12 cellular contexts compared by ENCODE assay signal in the genomic region with DNA sequence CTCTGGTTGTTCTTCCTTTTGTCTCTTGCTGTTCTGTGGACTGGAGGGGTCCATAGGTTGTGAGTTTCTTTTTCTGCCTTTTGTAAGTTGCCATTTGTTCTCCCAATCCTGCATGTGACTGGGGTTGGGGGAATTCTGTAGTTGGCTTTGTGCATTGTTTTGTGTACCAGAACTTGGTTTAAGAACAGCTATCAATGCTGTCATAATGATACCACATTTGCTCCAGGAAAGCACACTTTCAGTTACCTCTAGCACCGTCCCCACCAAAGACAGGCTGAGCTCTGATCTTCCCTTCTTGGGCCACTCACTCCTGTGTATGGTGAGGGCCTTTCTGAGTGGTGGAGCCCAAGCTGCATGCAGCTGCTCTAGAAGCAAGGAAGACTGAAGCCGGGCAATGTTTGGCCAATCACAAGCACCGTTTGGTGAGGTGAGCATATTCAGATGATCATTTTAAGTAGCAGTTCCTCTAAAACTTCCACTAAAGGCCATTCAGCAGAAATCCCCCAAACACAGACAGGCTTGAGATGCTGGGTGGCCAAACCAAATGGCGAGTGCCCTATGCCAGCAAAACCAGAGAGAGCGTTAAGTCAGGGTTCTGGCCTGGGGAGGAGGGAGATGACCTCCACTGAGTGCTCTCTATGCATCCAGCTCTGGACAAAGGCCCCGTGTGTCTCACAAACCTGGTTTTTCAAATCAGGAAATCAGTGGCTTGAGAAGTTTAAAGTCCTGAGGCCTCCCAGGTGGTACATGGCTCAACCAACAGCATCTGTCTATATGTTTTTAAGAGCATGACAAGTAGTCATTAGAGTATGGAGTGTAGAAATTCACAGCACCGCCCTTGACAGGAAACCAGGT.
A peak's percentile ranks its signal among the peaks of the same experiment; 100 is the strongest.
DNase-seq lines count a peak whose midpoint lies in the region; ATAC-seq and TF ChIP-seq lines count a peak whose summit lies in the region.
"Had no signal": no experiment of that assay in that cellular context is flagged by ENCODE, and none has a peak within 500 bp of the region (broad histone marks: within the 10 kb centered on the region; RNA-seq: fewer than 3 reads in every experiment).

No MANE protein-coding gene starts in this region.

- intact Hi-C loops in PC-3 (cut with micrococcal nuclease), result no loop called here

- H3K4me3 Mint-ChIP-seq in neural progenitor cell, result no peak overlapping the region

- DNase-seq in MV-4-11 (lab: John Stamatoyannopoulos, UW) (peak; percentile 9), neural progenitor cell (ENCODE audit: low spot score) (no peak), PC-3 (no peak)
- DNase-seq in stimulated activated CD4-positive, alpha-beta T cell treated with anti-CD3 and anti-CD28 coated beads, Interleukin-15, amount 100 ng/mL, for 24 hours, result no peak
- DNase-seq: aorta, NCI-H524 treated with DMSO at 0.1 percent for 48 hours, SW 1271 had no signal

- H3K27me3 Mint-ChIP-seq in neural progenitor cell (ENCODE audit: insufficient read depth, low read depth), result peaks cover 2% of the 10 kb centered on the region

- peak overlapping the region; percentile 3 for H2AFZ ChIP-seq in neural progenitor cell (replicated peaks)
- H2AFZ ChIP-seq in PC-3 (ENCODE audit: low read length), result no peak overlapping the region

- TF ChIP-seq CTCF in neural progenitor cell (IDR thresholded peaks at IDR 0.05) (no peak), PC-3 (conservative IDR thresholded peaks at IDR 0.05; ENCODE audit: low read depth, low read length) (no peak)

- BruUV-seq in PC-3 (replicated peaks; lab: Mats Ljungman, UMichigan), result no TSS peak

- ATAC-seq in GM18868 (IDR thresholded peaks at IDR 0.05; ENCODE audit: unreplicated experiment) (peak; percentile 87), GM21786 (IDR thresholded peaks at IDR 0.05; ENCODE audit: unreplicated experiment) (peak; percentile 67), GM18867 (IDR thresholded peaks at IDR 0.05; ENCODE audit: unreplicated experiment) (no peak), GM19035 (IDR thresholded peaks at IDR 0.05; ENCODE audit: unreplicated experiment) (no peak), PC-3 (no peak)

- H4K20me1 ChIP-seq in neural progenitor cell (ENCODE audit: low read depth), result no peaks in the 10 kb centered on the region
- H4K20me1 ChIP-seq in PC-3 (ENCODE audit: low read length), result no peaks in the 10 kb centered on the region

- POLR2A ChIA-PET in PC-3 (lab: Charles Lee; ENCODE audit: unreplicated experiment), result no interaction called here

- no peaks in the 10 kb centered on the region for H3K27me3 ChIP-seq in neural progenitor cell
- no peaks in the 10 kb centered on the region for H3K27me3 ChIP-seq in PC-3 (ENCODE audit: low read length)

- H3K9me3 Mint-ChIP-seq in neural progenitor cell, result no peaks in the 10 kb centered on the region

- H3K27ac Mint-ChIP-seq in neural progenitor cell, result no peak overlapping the region

- H3K4me1 Mint-ChIP-seq in neural progenitor cell, result peaks cover 67% of the 10 kb centered on the region

- H3K36me3 Mint-ChIP-seq in neural progenitor cell, result peaks cover 4% of the 10 kb centered on the region

- no peaks in the 10 kb centered on the region for H3K9me2 ChIP-seq in PC-3 (replicated peaks; ENCODE audit: low read length)

- CTCF ChIA-PET in PC-3 (lab: Charles Lee), result no interaction called here

- H3F3A ChIP-seq in neural progenitor cell (ENCODE audit: low read depth) (peaks cover 35% of the 10 kb centered on the region), PC-3 (ENCODE audit: low read length, unreplicated experiment) (no peaks in the 10 kb centered on the region)

- H3K9me3 ChIP-seq in neural progenitor cell (ENCODE audit: low read depth) (no peaks in the 10 kb centered on the region), PC-3 (ENCODE audit: low read length) (no peaks in the 10 kb centered on the region)

- H3K4me2 ChIP-seq in neural progenitor cell (no peak overlapping the region), PC-3 (ENCODE audit: low read length) (no peak overlapping the region)

- H3K79me2 ChIP-seq in neural progenitor cell (ENCODE audit: low read depth) (no peaks in the 10 kb centered on the region), PC-3 (ENCODE audit: low read length) (no peaks in the 10 kb centered on the region)

- H3K36me3 ChIP-seq in neural progenitor cell, result no peaks in the 10 kb centered on the region
- no peaks in the 10 kb centered on the region for H3K36me3 ChIP-seq in PC-3 (ENCODE audit: low read depth, low read length)

- H3K4me3 ChIP-seq in neural progenitor cell (no peak overlapping the region), PC-3 (ENCODE audit: low read length) (no peak overlapping the region)
- H3K4me3 ChIP-seq: skin epidermis had no signal

- H3K27ac ChIP-seq in neural progenitor cell (no peak overlapping the region), PC-3 (ENCODE audit: low read length) (no peak overlapping the region)

- H3K4me1 ChIP-seq in neural progenitor cell, result peaks cover 43% of the 10 kb centered on the region
- H3K4me1 ChIP-seq in PC-3 (ENCODE audit: insufficient read depth, low read length), result peaks cover 22% of the 10 kb centered on the region

- H3K9ac ChIP-seq in neural progenitor cell (no peak overlapping the region), PC-3 (ENCODE audit: low read length) (no peak overlapping the region)

Comparison
In these comparisons a context has a peak if more than half of its experiments do, and no peak if none do; other contexts are left out.
1. ATAC-seq: peak in GM18868 (single experiment) and GM21786 (single experiment); none in GM18867 (single experiment), GM19035 (single experiment) and PC-3 (single experiment).